1 cellular context compared by ENCODE assay signal in genomic region chr3:143657391-143657790, GRCh38.
TF ChIP-seq lines count a peak whose summit lies in the region.

No MANE protein-coding gene starts in this region.

TF ChIP-seq in K562, 482 proteins besides CTCF, POLR2A, EP300 and RAD21 (continued from another document):
- TF ChIP-seq MGA (IDR thresholded peaks at IDR 0.05) (no peak), C11orf30 (IDR thresholded peaks at IDR 0.05; ENCODE audit: low read depth) (no peak), NFYB (IDR thresholded peaks at IDR 0.05; ENCODE audit: extremely low read depth, insufficient read length) (no peak), ZFP30 (CRISPR knock-in tag; IDR thresholded peaks at IDR 0.05; ENCODE audit: borderline replicate concordance) (no peak), CEBPG (CRISPR knock-in tag; IDR thresholded peaks at IDR 0.05) (no peak), CEBPG (tag; conservative IDR thresholded peaks at IDR 0.05 in 1 of 2, IDR thresholded peaks at IDR 0.05 in 1 of 2) (peak in 1 of 2 experiments; percentile 39; a peak in 1 of 4 replicates), TAF9B (IDR thresholded peaks at IDR 0.05; ENCODE audit: partially characterized antibody) (no peak), ZNF253 (CRISPR knock-in tag; conservative IDR thresholded peaks at IDR 0.05) (no peak), MYC (IDR thresholded peaks at IDR 0.05; ENCODE audit: low read depth, low read length) (no peak), MYC (CRISPR knock-in tag; IDR thresholded peaks at IDR 0.05; ENCODE audit: borderline replicate concordance, low read depth) (no peak), PCBP1 (IDR thresholded peaks at IDR 0.05; ENCODE audit: low read depth, low read length, poor library complexity, severe bottlenecking) (no peak)
TF ChIP-seq in K562: peak in this region for 2.
